In the genomic region with DNA sequence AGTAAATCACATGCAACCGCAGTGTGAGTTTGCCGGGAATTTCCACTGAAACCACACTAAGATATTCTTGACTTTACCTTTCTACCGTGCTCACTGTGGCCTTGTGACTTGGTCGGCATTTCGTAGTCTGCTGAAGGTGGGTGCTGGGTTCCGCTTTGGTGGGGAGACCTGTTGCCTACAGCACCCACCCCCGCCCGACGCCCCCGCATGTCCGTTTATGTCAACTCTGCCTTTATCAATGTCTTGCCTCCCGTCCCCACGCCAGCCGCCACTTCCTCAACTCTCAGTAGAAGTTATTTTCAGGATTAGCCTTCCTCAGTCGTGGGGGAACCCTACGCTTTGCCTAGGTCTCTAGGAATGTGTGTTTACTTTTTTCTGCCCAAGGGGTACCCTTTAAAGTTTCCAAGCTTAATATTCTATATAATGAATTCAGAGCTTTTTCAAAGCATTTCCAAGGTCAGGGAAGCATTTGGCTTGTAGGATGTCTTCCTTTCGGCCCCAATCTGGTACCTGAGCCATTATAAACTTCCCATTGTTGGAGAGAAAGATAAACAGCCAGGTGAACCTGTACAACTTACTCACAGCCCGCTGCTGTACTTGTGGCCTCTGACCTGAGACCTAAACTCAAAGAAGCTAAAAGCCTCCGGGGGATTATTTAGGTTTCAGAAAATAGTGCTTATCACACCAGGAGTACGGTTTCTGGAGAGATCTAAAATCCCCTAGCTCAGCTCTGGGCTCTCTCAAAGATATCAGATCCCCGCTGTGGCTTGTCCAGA, we compare ENCODE assay signal across 1 cellular context.
TF ChIP-seq lines count a peak whose summit lies in the region.

No MANE protein-coding gene starts in this region.

TF ChIP-seq in K562, 482 proteins besides CTCF, POLR2A, EP300 and RAD21 (continued from another document and continues in another):
- TF ChIP-seq, protein P1, sequence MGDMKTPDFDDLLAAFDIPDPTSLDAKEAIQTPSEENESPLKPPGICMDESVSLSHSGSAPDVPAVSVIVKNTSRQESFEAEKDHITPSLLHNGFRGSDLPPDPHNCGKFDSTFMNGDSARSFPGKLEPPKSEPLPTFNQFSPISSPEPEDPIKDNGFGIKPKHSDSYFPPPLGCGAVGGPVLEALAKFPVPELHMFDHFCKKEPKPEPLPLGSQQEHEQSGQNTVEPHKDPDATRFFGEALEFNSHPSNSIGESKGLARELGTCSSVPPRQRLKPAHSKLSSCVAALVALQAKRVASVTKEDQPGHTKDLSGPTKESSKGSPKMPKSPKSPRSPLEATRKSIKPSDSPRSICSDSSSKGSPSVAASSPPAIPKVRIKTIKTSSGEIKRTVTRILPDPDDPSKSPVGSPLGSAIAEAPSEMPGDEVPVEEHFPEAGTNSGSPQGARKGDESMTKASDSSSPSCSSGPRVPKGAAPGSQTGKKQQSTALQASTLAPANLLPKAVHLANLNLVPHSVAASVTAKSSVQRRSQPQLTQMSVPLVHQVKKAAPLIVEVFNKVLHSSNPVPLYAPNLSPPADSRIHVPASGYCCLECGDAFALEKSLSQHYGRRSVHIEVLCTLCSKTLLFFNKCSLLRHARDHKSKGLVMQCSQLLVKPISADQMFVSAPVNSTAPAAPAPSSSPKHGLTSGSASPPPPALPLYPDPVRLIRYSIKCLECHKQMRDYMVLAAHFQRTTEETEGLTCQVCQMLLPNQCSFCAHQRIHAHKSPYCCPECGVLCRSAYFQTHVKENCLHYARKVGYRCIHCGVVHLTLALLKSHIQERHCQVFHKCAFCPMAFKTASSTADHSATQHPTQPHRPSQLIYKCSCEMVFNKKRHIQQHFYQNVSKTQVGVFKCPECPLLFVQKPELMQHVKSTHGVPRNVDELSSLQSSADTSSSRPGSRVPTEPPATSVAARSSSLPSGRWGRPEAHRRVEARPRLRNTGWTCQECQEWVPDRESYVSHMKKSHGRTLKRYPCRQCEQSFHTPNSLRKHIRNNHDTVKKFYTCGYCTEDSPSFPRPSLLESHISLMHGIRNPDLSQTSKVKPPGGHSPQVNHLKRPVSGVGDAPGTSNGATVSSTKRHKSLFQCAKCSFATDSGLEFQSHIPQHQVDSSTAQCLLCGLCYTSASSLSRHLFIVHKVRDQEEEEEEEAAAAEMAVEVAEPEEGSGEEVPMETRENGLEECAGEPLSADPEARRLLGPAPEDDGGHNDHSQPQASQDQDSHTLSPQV (IDR thresholded peaks at IDR 0.05): 0 out of 2 replicates have a peak, but pooled peaks have one; percentile 16
- no peak for TF ChIP-seq MED1 (CRISPR knock-in tag; IDR thresholded peaks at IDR 0.05; ENCODE audit: borderline replicate concordance)
- TF ChIP-seq, protein P2, sequence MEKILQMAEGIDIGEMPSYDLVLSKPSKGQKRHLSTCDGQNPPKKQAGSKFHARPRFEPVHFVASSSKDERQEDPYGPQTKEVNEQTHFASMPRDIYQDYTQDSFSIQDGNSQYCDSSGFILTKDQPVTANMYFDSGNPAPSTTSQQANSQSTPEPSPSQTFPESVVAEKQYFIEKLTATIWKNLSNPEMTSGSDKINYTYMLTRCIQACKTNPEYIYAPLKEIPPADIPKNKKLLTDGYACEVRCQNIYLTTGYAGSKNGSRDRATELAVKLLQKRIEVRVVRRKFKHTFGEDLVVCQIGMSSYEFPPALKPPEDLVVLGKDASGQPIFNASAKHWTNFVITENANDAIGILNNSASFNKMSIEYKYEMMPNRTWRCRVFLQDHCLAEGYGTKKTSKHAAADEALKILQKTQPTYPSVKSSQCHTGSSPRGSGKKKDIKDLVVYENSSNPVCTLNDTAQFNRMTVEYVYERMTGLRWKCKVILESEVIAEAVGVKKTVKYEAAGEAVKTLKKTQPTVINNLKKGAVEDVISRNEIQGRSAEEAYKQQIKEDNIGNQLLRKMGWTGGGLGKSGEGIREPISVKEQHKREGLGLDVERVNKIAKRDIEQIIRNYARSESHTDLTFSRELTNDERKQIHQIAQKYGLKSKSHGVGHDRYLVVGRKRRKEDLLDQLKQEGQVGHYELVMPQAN (IDR thresholded peaks at IDR 0.05; ENCODE audit: borderline replicate concordance): peak; percentile 57; the same call in 1 of the 2 replicates
- TF ChIP-seq, protein P3, sequence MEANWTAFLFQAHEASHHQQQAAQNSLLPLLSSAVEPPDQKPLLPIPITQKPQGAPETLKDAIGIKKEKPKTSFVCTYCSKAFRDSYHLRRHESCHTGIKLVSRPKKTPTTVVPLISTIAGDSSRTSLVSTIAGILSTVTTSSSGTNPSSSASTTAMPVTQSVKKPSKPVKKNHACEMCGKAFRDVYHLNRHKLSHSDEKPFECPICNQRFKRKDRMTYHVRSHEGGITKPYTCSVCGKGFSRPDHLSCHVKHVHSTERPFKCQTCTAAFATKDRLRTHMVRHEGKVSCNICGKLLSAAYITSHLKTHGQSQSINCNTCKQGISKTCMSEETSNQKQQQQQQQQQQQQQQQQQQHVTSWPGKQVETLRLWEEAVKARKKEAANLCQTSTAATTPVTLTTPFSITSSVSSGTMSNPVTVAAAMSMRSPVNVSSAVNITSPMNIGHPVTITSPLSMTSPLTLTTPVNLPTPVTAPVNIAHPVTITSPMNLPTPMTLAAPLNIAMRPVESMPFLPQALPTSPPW (CRISPR knock-in tag; IDR thresholded peaks at IDR 0.05): peak; percentile 100
- no peak for TF ChIP-seq ZNF696 (CRISPR knock-in tag; conservative IDR thresholded peaks at IDR 0.05)
- TF ChIP-seq, protein P4, sequence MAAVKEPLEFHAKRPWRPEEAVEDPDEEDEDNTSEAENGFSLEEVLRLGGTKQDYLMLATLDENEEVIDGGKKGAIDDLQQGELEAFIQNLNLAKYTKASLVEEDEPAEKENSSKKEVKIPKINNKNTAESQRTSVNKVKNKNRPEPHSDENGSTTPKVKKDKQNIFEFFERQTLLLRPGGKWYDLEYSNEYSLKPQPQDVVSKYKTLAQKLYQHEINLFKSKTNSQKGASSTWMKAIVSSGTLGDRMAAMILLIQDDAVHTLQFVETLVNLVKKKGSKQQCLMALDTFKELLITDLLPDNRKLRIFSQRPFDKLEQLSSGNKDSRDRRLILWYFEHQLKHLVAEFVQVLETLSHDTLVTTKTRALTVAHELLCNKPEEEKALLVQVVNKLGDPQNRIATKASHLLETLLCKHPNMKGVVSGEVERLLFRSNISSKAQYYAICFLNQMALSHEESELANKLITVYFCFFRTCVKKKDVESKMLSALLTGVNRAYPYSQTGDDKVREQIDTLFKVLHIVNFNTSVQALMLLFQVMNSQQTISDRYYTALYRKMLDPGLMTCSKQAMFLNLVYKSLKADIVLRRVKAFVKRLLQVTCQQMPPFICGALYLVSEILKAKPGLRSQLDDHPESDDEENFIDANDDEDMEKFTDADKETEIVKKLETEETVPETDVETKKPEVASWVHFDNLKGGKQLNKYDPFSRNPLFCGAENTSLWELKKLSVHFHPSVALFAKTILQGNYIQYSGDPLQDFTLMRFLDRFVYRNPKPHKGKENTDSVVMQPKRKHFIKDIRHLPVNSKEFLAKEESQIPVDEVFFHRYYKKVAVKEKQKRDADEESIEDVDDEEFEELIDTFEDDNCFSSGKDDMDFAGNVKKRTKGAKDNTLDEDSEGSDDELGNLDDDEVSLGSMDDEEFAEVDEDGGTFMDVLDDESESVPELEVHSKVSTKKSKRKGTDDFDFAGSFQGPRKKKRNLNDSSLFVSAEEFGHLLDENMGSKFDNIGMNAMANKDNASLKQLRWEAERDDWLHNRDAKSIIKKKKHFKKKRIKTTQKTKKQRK (IDR thresholded peaks at IDR 0.05; ENCODE audit: borderline replicate concordance, low read depth, low read length): no peak
- no peak; the same call in 1 of the 2 replicates for TF ChIP-seq CBX1 (IDR thresholded peaks at IDR 0.05; ENCODE audit: low read depth)
- TF ChIP-seq CEBPG (CRISPR knock-in tag; IDR thresholded peaks at IDR 0.05): no peak
- no peak for TF ChIP-seq CEBPG (tag; conservative IDR thresholded peaks at IDR 0.05 in 1 of 2, IDR thresholded peaks at IDR 0.05 in 1 of 2)
- TF ChIP-seq MTA1 (IDR thresholded peaks at IDR 0.05; ENCODE audit: borderline replicate concordance): peak; percentile 53; the same call in 1 of the 2 replicates
- peak; percentile 66; the same call in 1 of the 2 replicates for TF ChIP-seq NFRKB (IDR thresholded peaks at IDR 0.05; ENCODE audit: low read depth)
- peak; percentile 80; the same call in 1 of the 2 replicates for TF ChIP-seq MBD2 (IDR thresholded peaks at IDR 0.05; ENCODE audit: borderline replicate concordance, low read depth)
- TF ChIP-seq SMARCB1 (IDR thresholded peaks at IDR 0.05; ENCODE audit: insufficient read length, low read depth): no peak
- peak; percentile 30; the same call in 1 of the 2 replicates for TF ChIP-seq GABPA (tag; conservative IDR thresholded peaks at IDR 0.05; ENCODE audit: low read depth)
- TF ChIP-seq, protein P5, sequence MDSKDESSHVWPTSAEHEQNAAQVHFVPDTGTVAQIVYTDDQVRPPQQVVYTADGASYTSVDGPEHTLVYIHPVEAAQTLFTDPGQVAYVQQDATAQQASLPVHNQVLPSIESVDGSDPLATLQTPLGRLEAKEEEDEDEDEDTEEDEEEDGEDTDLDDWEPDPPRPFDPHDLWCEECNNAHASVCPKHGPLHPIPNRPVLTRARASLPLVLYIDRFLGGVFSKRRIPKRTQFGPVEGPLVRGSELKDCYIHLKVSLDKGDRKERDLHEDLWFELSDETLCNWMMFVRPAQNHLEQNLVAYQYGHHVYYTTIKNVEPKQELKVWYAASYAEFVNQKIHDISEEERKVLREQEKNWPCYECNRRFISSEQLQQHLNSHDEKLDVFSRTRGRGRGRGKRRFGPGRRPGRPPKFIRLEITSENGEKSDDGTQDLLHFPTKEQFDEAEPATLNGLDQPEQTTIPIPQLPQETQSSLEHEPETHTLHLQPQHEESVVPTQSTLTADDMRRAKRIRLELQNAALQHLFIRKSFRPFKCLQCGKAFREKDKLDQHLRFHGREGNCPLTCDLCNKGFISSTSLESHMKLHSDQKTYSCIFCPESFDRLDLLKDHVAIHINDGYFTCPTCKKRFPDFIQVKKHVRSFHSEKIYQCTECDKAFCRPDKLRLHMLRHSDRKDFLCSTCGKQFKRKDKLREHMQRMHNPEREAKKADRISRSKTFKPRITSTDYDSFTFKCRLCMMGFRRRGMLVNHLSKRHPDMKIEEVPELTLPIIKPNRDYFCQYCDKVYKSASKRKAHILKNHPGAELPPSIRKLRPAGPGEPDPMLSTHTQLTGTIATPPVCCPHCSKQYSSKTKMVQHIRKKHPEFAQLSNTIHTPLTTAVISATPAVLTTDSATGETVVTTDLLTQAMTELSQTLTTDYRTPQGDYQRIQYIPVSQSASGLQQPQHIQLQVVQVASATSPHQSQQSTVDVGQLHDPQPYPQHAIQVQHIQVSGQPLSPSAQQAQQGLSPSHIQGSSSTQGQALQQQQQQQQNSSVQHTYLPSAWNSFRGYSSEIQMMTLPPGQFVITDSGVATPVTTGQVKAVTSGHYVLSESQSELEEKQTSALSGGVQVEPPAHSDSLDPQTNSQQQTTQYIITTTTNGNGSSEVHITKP (IDR thresholded peaks at IDR 0.05; ENCODE audit: partially characterized antibody): peak; percentile 59
- TF ChIP-seq, protein P6, sequence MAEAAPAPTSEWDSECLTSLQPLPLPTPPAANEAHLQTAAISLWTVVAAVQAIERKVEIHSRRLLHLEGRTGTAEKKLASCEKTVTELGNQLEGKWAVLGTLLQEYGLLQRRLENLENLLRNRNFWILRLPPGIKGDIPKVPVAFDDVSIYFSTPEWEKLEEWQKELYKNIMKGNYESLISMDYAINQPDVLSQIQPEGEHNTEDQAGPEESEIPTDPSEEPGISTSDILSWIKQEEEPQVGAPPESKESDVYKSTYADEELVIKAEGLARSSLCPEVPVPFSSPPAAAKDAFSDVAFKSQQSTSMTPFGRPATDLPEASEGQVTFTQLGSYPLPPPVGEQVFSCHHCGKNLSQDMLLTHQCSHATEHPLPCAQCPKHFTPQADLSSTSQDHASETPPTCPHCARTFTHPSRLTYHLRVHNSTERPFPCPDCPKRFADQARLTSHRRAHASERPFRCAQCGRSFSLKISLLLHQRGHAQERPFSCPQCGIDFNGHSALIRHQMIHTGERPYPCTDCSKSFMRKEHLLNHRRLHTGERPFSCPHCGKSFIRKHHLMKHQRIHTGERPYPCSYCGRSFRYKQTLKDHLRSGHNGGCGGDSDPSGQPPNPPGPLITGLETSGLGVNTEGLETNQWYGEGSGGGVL (CRISPR knock-in tag; IDR thresholded peaks at IDR 0.05): no peak
- TF ChIP-seq MYNN (IDR thresholded peaks at IDR 0.05): peak; percentile 83
- TF ChIP-seq MYNN (CRISPR knock-in tag; IDR thresholded peaks at IDR 0.05): no peak
- 0 out of 2 replicates have a peak, but pooled peaks have one; percentile 56 for TF ChIP-seq ELF1 (tag; IDR thresholded peaks at IDR 0.05)
- TF ChIP-seq RBM14 (IDR thresholded peaks at IDR 0.05; ENCODE audit: borderline replicate concordance, insufficient read depth, low read depth, low read length): no peak
- 0 out of 2 replicates have a peak, but pooled peaks have one; percentile 26 for TF ChIP-seq ELF4 (CRISPR knock-in tag; IDR thresholded peaks at IDR 0.05)
- TF ChIP-seq TCF7 (IDR thresholded peaks at IDR 0.05; ENCODE audit: borderline replicate concordance): peak; percentile 47; the same call in 1 of the 2 replicates
- TF ChIP-seq, protein P7, sequence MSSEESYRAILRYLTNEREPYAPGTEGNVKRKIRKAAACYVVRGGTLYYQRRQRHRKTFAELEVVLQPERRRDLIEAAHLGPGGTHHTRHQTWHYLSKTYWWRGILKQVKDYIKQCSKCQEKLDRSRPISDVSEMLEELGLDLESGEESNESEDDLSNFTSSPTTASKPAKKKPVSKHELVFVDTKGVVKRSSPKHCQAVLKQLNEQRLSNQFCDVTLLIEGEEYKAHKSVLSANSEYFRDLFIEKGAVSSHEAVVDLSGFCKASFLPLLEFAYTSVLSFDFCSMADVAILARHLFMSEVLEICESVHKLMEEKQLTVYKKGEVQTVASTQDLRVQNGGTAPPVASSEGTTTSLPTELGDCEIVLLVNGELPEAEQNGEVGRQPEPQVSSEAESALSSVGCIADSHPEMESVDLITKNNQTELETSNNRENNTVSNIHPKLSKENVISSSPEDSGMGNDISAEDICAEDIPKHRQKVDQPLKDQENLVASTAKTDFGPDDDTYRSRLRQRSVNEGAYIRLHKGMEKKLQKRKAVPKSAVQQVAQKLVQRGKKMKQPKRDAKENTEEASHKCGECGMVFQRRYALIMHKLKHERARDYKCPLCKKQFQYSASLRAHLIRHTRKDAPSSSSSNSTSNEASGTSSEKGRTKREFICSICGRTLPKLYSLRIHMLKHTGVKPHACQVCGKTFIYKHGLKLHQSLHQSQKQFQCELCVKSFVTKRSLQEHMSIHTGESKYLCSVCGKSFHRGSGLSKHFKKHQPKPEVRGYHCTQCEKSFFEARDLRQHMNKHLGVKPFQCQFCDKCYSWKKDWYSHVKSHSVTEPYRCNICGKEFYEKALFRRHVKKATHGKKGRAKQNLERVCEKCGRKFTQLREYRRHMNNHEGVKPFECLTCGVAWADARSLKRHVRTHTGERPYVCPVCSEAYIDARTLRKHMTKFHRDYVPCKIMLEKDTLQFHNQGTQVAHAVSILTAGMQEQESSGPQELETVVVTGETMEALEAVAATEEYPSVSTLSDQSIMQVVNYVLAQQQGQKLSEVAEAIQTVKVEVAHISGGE (CRISPR knock-in tag; IDR thresholded peaks at IDR 0.05): 0 out of 6 replicates have a peak, but pooled peaks of 1 of the 3 experiments have one; percentile 20
- peak; percentile 73 for TF ChIP-seq RBFOX2 (IDR thresholded peaks at IDR 0.05; ENCODE audit: low read depth, low read length)
- TF ChIP-seq BCOR (IDR thresholded peaks at IDR 0.05): peak; percentile 44; the same call in 1 of the 2 replicates
- TF ChIP-seq ERF (CRISPR knock-in tag; IDR thresholded peaks at IDR 0.05): no peak
- TF ChIP-seq, protein P8, sequence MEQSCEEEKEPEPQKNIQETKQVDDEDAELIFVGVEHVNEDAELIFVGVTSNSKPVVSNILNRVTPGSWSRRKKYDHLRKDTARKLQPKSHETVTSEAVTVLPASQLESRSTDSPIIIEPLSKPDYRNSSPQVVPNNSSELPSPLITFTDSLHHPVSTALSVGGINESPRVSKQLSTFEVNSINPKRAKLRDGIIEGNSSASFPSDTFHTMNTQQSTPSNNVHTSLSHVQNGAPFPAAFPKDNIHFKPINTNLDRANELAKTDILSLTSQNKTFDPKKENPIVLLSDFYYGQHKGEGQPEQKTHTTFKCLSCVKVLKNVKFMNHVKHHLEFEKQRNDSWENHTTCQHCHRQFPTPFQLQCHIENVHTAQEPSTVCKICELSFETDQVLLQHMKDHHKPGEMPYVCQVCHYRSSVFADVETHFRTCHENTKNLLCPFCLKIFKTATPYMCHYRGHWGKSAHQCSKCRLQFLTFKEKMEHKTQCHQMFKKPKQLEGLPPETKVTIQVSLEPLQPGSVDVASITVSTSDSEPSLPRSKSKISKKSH (CRISPR knock-in tag; IDR thresholded peaks at IDR 0.05): no peak
